ENCODE assay signal across 24 cellular contexts in the genomic region with DNA sequence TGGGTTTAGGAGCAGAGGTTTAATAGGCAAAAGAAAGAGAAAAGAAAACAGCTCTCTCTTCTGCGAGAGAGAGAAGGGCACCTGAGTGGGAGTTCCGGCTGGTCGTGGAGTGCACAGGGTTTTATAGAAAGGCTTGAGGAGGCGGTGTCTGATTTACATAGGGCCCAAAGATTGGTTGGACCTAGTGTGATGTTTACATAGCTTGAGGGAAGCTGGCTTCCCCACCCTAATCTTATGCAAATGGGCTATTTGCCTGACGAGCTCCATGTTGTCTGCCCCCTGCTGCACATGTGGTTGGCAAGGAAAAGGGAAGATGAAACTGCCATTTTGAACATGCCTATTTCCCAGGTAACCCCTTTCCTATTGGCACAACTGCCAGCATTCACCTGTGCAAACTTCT. TPM values are rescaled to one million over a fixed set of nuclear protein-coding genes. Genes with fewer than 3 reads are reported as not detected.
DNase-seq lines count a peak whose midpoint lies in the region; ATAC-seq, FAIRE-seq and TF ChIP-seq lines count a peak whose summit lies in the region.
"Had no signal": no experiment of that assay in that cellular context is flagged by ENCODE, and none has a peak within 500 bp of the region (broad histone marks: within the 10 kb centered on the region; RNA-seq: fewer than 3 reads in every experiment).

No MANE protein-coding gene starts in this region.

- WGBS in thyroid gland, 2 donors, result 90 to 93% methylated on average over 5 of the region's 5 CpGs

- no peak for ATAC-seq in HG03378 (IDR thresholded peaks at IDR 0.05; ENCODE audit: unreplicated experiment)
- ATAC-seq: CD8-positive, alpha-beta T cell; foreskin keratinocyte; upper lobe of right lung had no signal

- H3K9me3 ChIP-seq in thyroid gland, result no peaks in the 10 kb centered on the region
- H3K9me3 ChIP-seq: neutrophil, upper lobe of right lung had no signal

- TF ChIP-seq CTCF in bronchial epithelial cell (IDR thresholded peaks at IDR 0.05; ENCODE audit: insufficient read depth, low read length, severe bottlenecking) (no peak), thyroid gland (IDR thresholded peaks at IDR 0.05) (no peak)

- H3K36me3 ChIP-seq in bronchial epithelial cell (ENCODE audit: control insufficient read depth, insufficient read depth, low read length) (no peaks in the 10 kb centered on the region), thyroid gland (no peaks in the 10 kb centered on the region)
- H3K36me3 ChIP-seq: neutrophil, upper lobe of right lung had no signal

- H3K27me3 ChIP-seq in bronchial epithelial cell (ENCODE audit: control insufficient read depth, insufficient read depth, low read length), result no peaks in the 10 kb centered on the region
- H3K27me3 ChIP-seq in thyroid gland, result no peaks in the 10 kb centered on the region
- H3K27me3 ChIP-seq: upper lobe of right lung had no signal

- intact Hi-C loops in thyroid gland (cut with DNase I), result no loop called here

- DNase-seq in COR-L47 (lab: John Stamatoyannopoulos, UW) (peak; percentile 31), H4 (ENCODE audit: low spot score) (peak; percentile 46), NCI-H2171 treated with DMSO at 0.1 percent for 48 hours (lab: John Stamatoyannopoulos, UW) (peak; percentile 70), bronchial epithelial cell (ENCODE audit: low read depth) (no peak), thyroid gland (no peak)
- DNase-seq in activated CD8-positive, alpha-beta memory T cell treated with anti-CD3 and anti-CD28 coated beads, Interleukin-2, amount 50 U/mL, for 48 hours, result no peak
- DNase-seq: activated B cell treated with CpG ODN at 0.5 μM for 24 hours; activated CD4-positive, alpha-beta memory T cell treated with anti-CD3 and anti-CD28 coated beads, Interleukin-2, amount 10 ng/mL, durations not matched to agents 7 days and 5 days; activated naive CD4-positive, alpha-beta T cell treated with anti-CD3 and anti-CD28 coated beads, Interleukin-2, amount 10 ng/mL, durations not matched to agents 7 days and 5 days; activated T-cell treated with anti-CD3 and anti-CD28 coated beads, Interleukin-2, amount 50 U/mL, for 48 hours; CD8-positive, alpha-beta T cell; erythroblast; foreskin keratinocyte; NCI-H1105; stimulated activated CD4-positive, alpha-beta T cell treated with anti-CD3 and anti-CD28 coated beads, Interleukin-4, amount 100 ng/mL, for 1 hour; upper lobe of right lung had no signal

- peak; percentile 7 for FAIRE-seq in bronchial epithelial cell (lab: Jason Lieb, UNC)
- FAIRE-seq: astrocyte had no signal

- H3K27ac ChIP-seq in thyroid gland, result no peak overlapping the region
- H3K27ac ChIP-seq: foreskin keratinocyte, neutrophil, RWPE1, upper lobe of right lung had no signal

- H3K4me3 ChIP-seq in bronchial epithelial cell (ENCODE audit: low read depth, low read length), result no peak overlapping the region
- H3K4me3 ChIP-seq in thyroid gland (replicated peaks in 1 of 3), result no peak overlapping the region
- H3K4me3 ChIP-seq: lung, smooth muscle cell, upper lobe of right lung had no signal

- no peak for TF ChIP-seq POLR2A in thyroid gland (IDR thresholded peaks at IDR 0.05)

- H3K4me1 ChIP-seq in thyroid gland, result no peaks in the 10 kb centered on the region
- H3K4me1 ChIP-seq: foreskin keratinocyte, upper lobe of right lung had no signal

RNA-seq across cellular contexts. Expression of gene MEDAG, which starts 21.5 kb away (rescaled TPM):
- total RNA-seq in H4 (2014; rRNA removed; shearing (Covaris generic)), result not detected in 2 replicates
- 0.53 TPM in 1 of 2 replicates, not detected in the other for total RNA-seq in bronchial epithelial cell
- total RNA-seq in thyroid gland, result 10 to 100 TPM; 15.2 to 99.7 (median 46.0) TPM
- total RNA-seq: activated B cell treated with CpG ODN at 0.5 μM for 24 hours; CD8-positive, alpha-beta T cell; foreskin keratinocyte; smooth muscle cell had no signal

RNA-seq across cellular contexts. Expression of gene TEX26, which starts 47.9 kb away (rescaled TPM):
- total RNA-seq in H4 (2014; rRNA removed; shearing (Covaris generic)), result not detected in 2 replicates
- total RNA-seq in bronchial epithelial cell (not detected in 2 replicates), thyroid gland (under 1 TPM in 1 of 4 donors, not detected in 3; 0.27 TPM)
- total RNA-seq: activated B cell treated with CpG ODN at 0.5 μM for 24 hours; activated CD4-positive, alpha-beta memory T cell treated with anti-CD3 and anti-CD28 coated beads, Interleukin-2, amount 10 ng/mL, durations not matched to agents 7 days and 5 days; astrocyte; CD8-positive, alpha-beta T cell; foreskin keratinocyte; kidney epithelial cell; pulmonary artery endothelial cell; upper lobe of right lung had no signal

Comparison
In these comparisons a context has a peak if more than half of its experiments do, and no peak if none do; other contexts are left out.
1. DNase-seq: peak in COR-L47 (single experiment), H4 (single experiment) and NCI-H2171 treated with DMSO at 0.1 percent for 48 hours (single experiment); none in bronchial epithelial cell (single experiment), thyroid gland (0 of 2) and activated CD8-positive, alpha-beta memory T cell treated with anti-CD3 and anti-CD28 coated beads, Interleukin-2, amount 50 U/mL, for 48 hours (single experiment).
2. RNA of gene MEDAG, which starts 21.5 kb away (total RNA-seq): 15.2 to 99.7 TPM in thyroid gland; 0.53 TPM in bronchial epithelial cell and not detected in H4; every median in the first group is over 10 times any median in the second.